33 cellular contexts compared by ENCODE assay signal in genomic region chr9:125003332-125003731, GRCh38.
"Had no signal": no experiment of that assay in that cellular context is flagged by ENCODE, and none has a peak within 500 bp of the region (broad histone marks: within the 10 kb centered on the region; RNA-seq: fewer than 3 reads in every experiment).

No MANE protein-coding gene starts in this region.

- H3K27ac ChIP-seq: KMS-11, RWPE1 had no signal

- H3K4me1 Mint-ChIP-seq: activated B cell treated with CpG ODN at 0.5 μM for 24 hours; activated CD4-positive, alpha-beta memory T cell treated with anti-CD3 and anti-CD28 coated beads, Interleukin-2, amount 10 ng/mL, durations not matched to agents 7 days and 5 days; activated CD8-positive, alpha-beta memory T cell treated with anti-CD3 and anti-CD28 coated beads, Interleukin-2, amount 10 ng/mL, durations not matched to agents 7 days and 5 days; activated naive CD4-positive, alpha-beta T cell treated with anti-CD3 and anti-CD28 coated beads, Interleukin-2, amount 10 ng/mL, durations not matched to agents 7 days and 5 days; activated naive CD8-positive, alpha-beta T cell treated with anti-CD3 and anti-CD28 coated beads, Interleukin-2, amount 50 U/mL, for 24 hours; brain had no signal

- DNase-seq: activated B cell treated with CpG ODN at 0.5 μM for 24 hours; activated CD4-positive, alpha-beta memory T cell treated with anti-CD3 and anti-CD28 coated beads, Interleukin-2, amount 10 ng/mL, durations not matched to agents 7 days and 5 days; activated CD4-positive, alpha-beta T cell treated with anti-CD3 and anti-CD28 coated beads for 4 hours; activated CD4-positive, CD25-positive, alpha-beta regulatory T cell treated with anti-CD3 and anti-CD28 coated beads, Interleukin-2, amount 50 U/mL, for 72 hours; activated CD8-positive, alpha-beta memory T cell treated with anti-CD3 and anti-CD28 coated beads for 24 hours; activated CD8-positive, alpha-beta memory T cell treated with anti-CD3 and anti-CD28 coated beads, Interleukin-2, amount 10 ng/mL, durations not matched to agents 7 days and 5 days; activated CD8-positive, alpha-beta memory T cell treated with anti-CD3 and anti-CD28 coated beads, Interleukin-2, amount 50 U/mL, for 48 hours; activated effector memory CD4-positive, alpha-beta T cell treated with Interleukin-2 at 50 U/mL for 16 hours; activated naive CD4-positive, alpha-beta T cell treated with anti-CD3 and anti-CD28 coated beads, Interleukin-2, amount 10 ng/mL, durations not matched to agents 7 days and 5 days; activated naive CD8-positive, alpha-beta T cell treated with anti-CD3 and anti-CD28 coated beads, Interleukin-2, amount 50 U/mL, for 24 hours; activated T-cell treated with anti-CD3 and anti-CD28 coated beads, Interleukin-2, amount 50 U/mL, for 48 hours; anterior cingulate cortex; caudate nucleus; MM.1S; MV-4-11; NCI-H1092; NCI-H1436 treated with DMSO at 0.1 percent for 48 hours; NCI-H1694 treated with DMSO at 0.1 percent for 48 hours; NCI-H2029; NCI-H345; NCI-H524 treated with DMSO at 0.1 percent for 48 hours; PC-3; SIG-M5; T-helper 1 cell; T1000 had no signal

- H3K27ac Mint-ChIP-seq: activated B cell treated with CpG ODN at 0.5 μM for 24 hours; activated CD4-positive, alpha-beta memory T cell treated with anti-CD3 and anti-CD28 coated beads, Interleukin-2, amount 10 ng/mL, durations not matched to agents 7 days and 5 days; activated CD8-positive, alpha-beta memory T cell treated with anti-CD3 and anti-CD28 coated beads, Interleukin-2, amount 10 ng/mL, durations not matched to agents 7 days and 5 days; activated naive CD4-positive, alpha-beta T cell treated with anti-CD3 and anti-CD28 coated beads, Interleukin-2, amount 10 ng/mL, durations not matched to agents 7 days and 5 days; activated naive CD8-positive, alpha-beta T cell; activated naive CD8-positive, alpha-beta T cell treated with anti-CD3 and anti-CD28 coated beads, Interleukin-2, amount 50 U/mL, for 24 hours; brain had no signal

- FAIRE-seq: bronchial epithelial cell, RCC 7860 had no signal

- H3K4me3 Mint-ChIP-seq: activated B cell treated with CpG ODN at 0.5 μM for 24 hours; activated CD4-positive, alpha-beta memory T cell treated with anti-CD3 and anti-CD28 coated beads, Interleukin-2, amount 10 ng/mL, durations not matched to agents 7 days and 5 days; activated CD8-positive, alpha-beta memory T cell treated with anti-CD3 and anti-CD28 coated beads, Interleukin-2, amount 10 ng/mL, durations not matched to agents 7 days and 5 days; activated naive CD4-positive, alpha-beta T cell treated with anti-CD3 and anti-CD28 coated beads, Interleukin-2, amount 10 ng/mL, durations not matched to agents 7 days and 5 days; activated naive CD8-positive, alpha-beta T cell; activated naive CD8-positive, alpha-beta T cell treated with anti-CD3 and anti-CD28 coated beads, Interleukin-2, amount 50 U/mL, for 24 hours; brain had no signal

- ATAC-seq: activated CD8-positive, alpha-beta memory T cell treated with anti-CD3 and anti-CD28 coated beads, Interleukin-2, amount 10 ng/mL, durations not matched to agents 7 days and 5 days; activated naive CD8-positive, alpha-beta T cell treated with anti-CD3 and anti-CD28 coated beads, Interleukin-2, amount 50 U/mL, for 24 hours; PC-3; Right ventricle myocardium inferior; SK-N-SH treated with all-trans-retinoic acid at 6 μM for 48 hours had no signal

- H3K27me3 Mint-ChIP-seq: activated B cell treated with CpG ODN at 0.5 μM for 24 hours; activated CD4-positive, alpha-beta memory T cell treated with anti-CD3 and anti-CD28 coated beads, Interleukin-2, amount 10 ng/mL, durations not matched to agents 7 days and 5 days; activated CD8-positive, alpha-beta memory T cell treated with anti-CD3 and anti-CD28 coated beads, Interleukin-2, amount 10 ng/mL, durations not matched to agents 7 days and 5 days; activated naive CD4-positive, alpha-beta T cell treated with anti-CD3 and anti-CD28 coated beads, Interleukin-2, amount 10 ng/mL, durations not matched to agents 7 days and 5 days; activated naive CD8-positive, alpha-beta T cell; activated naive CD8-positive, alpha-beta T cell treated with anti-CD3 and anti-CD28 coated beads, Interleukin-2, amount 50 U/mL, for 24 hours; brain had no signal

- H3K4me2 ChIP-seq: KMS-11 had no signal

- H3K9ac ChIP-seq: KMS-11 had no signal

- H3K9me3 Mint-ChIP-seq: activated B cell treated with CpG ODN at 0.5 μM for 24 hours; activated CD4-positive, alpha-beta memory T cell treated with anti-CD3 and anti-CD28 coated beads, Interleukin-2, amount 10 ng/mL, durations not matched to agents 7 days and 5 days; activated naive CD4-positive, alpha-beta T cell treated with anti-CD3 and anti-CD28 coated beads, Interleukin-2, amount 10 ng/mL, durations not matched to agents 7 days and 5 days; activated naive CD8-positive, alpha-beta T cell treated with anti-CD3 and anti-CD28 coated beads, Interleukin-2, amount 50 U/mL, for 24 hours had no signal
